18 cellular contexts compared by ENCODE assay signal in the genomic region with DNA sequence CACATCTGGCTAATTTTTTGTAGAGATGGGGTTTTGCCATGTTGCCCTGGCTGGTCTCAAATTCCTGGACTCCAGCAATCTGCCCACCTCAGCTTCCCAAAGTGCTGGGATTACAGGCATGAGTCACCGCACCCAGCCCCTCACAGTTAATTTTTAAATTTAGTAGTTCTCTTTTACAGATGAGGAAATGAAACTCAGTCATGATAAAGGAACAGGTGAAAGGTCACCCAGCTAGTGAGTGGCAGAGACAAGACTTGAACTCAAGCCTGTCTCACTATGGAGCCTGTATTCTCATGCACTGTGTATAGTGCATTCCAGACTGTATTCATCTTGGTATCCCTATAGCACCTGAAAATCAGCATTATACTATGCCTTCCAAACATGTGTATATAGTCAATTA.
DNase-seq lines count a peak whose midpoint lies in the region; ATAC-seq, FAIRE-seq and TF ChIP-seq lines count a peak whose summit lies in the region.
"Had no signal": no experiment of that assay in that cellular context is flagged by ENCODE, and none has a peak within 500 bp of the region (broad histone marks: within the 10 kb centered on the region; RNA-seq: fewer than 3 reads in every experiment).

No MANE protein-coding gene starts in this region.

- H3K36me3 Mint-ChIP-seq in activated CD4-positive, alpha-beta T cell treated with anti-CD3 and anti-CD28 coated beads, Interleukin-2, amount 10 ng/mL, durations not matched to agents 24 days and 14 days (ENCODE audit: low read depth) = no peaks in the 10 kb centered on the region
- no peaks in the 10 kb centered on the region for H3K36me3 Mint-ChIP-seq in activated CD4-positive, alpha-beta T cell treated with anti-CD3 and anti-CD28 coated beads for 36 hours (ENCODE audit: low read depth)
- H3K36me3 Mint-ChIP-seq in Caco-2 (ENCODE audit: insufficient read depth, unreplicated experiment) = no peaks in the 10 kb centered on the region
- H3K36me3 Mint-ChIP-seq: CD8-positive, alpha-beta T cell; type B pancreatic cell had no signal

- intact Hi-C loops in activated CD4-positive, alpha-beta T cell treated with anti-CD3 and anti-CD28 coated beads, Interleukin-2, amount 10 ng/mL, durations not matched to agents 24 days and 14 days (cut with micrococcal nuclease) = no loop called here
- intact Hi-C loops in activated CD4-positive, alpha-beta T cell treated with anti-CD3 and anti-CD28 coated beads for 36 hours (cut with DNase I, micrococcal nuclease) = no loop called here
- intact Hi-C loops in GM12878 (cut with micrococcal nuclease; ENCODE audit: unreplicated experiment) (loop anchor here (2.0 kb wide), 1 partner anchor 116 kb away; no protein-coding TSS in a partner anchor), dorsolateral prefrontal cortex (cut with DNase I) (no loop called here), Caco-2 (cut with micrococcal nuclease; ENCODE audit: unreplicated experiment) (loop anchor here (10.0 kb wide), 1 partner anchor 408 kb away; no protein-coding TSS in a partner anchor)

- no peak for ATAC-seq in activated CD4-positive, alpha-beta T cell treated with anti-CD3 and anti-CD28 coated beads for 36 hours
- ATAC-seq in GM12878 = peak; percentile 46
- ATAC-seq: CD8-positive, alpha-beta T cell had no signal

- DNase-seq in activated CD4-positive, alpha-beta T cell treated with anti-CD3 and anti-CD28 coated beads, Interleukin-2, amount 10 ng/mL, durations not matched to agents 24 days and 14 days = peak; percentile 16
- DNase-seq in activated CD4-positive, alpha-beta T cell treated with anti-CD3 and anti-CD28 coated beads for 36 hours = no peak
- DNase-seq in MV-4-11 (lab: John Stamatoyannopoulos, UW) (peak; percentile 87), GM12878 (ENCODE audit: low read depth, low spot score) (no peak), NCI-H2227 treated with DMSO at 0.1 percent for 48 hours (lab: John Stamatoyannopoulos, UW) (no peak), NCI-H526 treated with DMSO at 0.1 percent for 48 hours (lab: John Stamatoyannopoulos, UW) (no peak), dorsolateral prefrontal cortex (no peak), Caco-2 (no peak)
- DNase-seq: activated naive CD8-positive, alpha-beta T cell treated with anti-CD3 and anti-CD28 coated beads, Interleukin-2, amount 50 U/mL, for 24 hours; activated T-cell treated with anti-CD3 and anti-CD28 coated beads, Interleukin-2, amount 50 U/mL, for 48 hours; CD8-positive, alpha-beta T cell; HCEC 1CT; mesendoderm; SHP77 treated with DMSO at 0.1 percent for 48 hours; stimulated activated CD4-positive, alpha-beta T cell treated with anti-CD3 and anti-CD28 coated beads, Interleukin-12 subunit alpha, Interleukin-12 subunit beta, amount 100 ng/mL, for 4 hours; stimulated activated naive CD4-positive, alpha-beta T cell treated with Interleukin-2 at 50 U/mL for 16 hours had no signal

- H3K9me3 ChIP-seq in GM12878 (replicated peaks; ENCODE audit: control insufficient read depth, insufficient read depth, low read length) = peaks cover 2% of the 10 kb centered on the region
- H3K9me3 ChIP-seq in Caco-2 = peaks cover 6% of the 10 kb centered on the region
- H3K9me3 ChIP-seq: breast epithelium had no signal

- H2AFZ ChIP-seq in GM12878 (ENCODE audit: control insufficient read depth, low read depth, low read length) = no peak overlapping the region

- RAD21 ChIA-PET in GM12878 (lab: Charles Lee; ENCODE audit: unreplicated experiment) = interaction anchor here (0.6 to 6.2 kb wide), 8 partner anchors 10 to 116 kb away, joined by 3 to 67 read pairs (median 4); no protein-coding TSS in a partner anchor

- POLR2A ChIA-PET in activated CD4-positive, alpha-beta T cell treated with anti-CD3 and anti-CD28 coated beads for 36 hours (lab: Charles Lee) = no interaction called here
- POLR2A ChIA-PET in GM12878 (lab: Charles Lee) (interaction anchor here (0.8 kb wide), 1 partner anchor 79 kb away, joined by 3 read pairs; no protein-coding TSS in a partner anchor), Caco-2 (lab: Charles Lee) (no interaction called here)

- H3K27me3 ChIP-seq in GM12878 (replicated peaks in 1 of 2; ENCODE audit: control insufficient read depth in 2 of 2, insufficient read depth in 2 of 2, low read length in 1 of 2) (no peaks in the 10 kb centered on the region), dorsolateral prefrontal cortex (peaks cover 0 to 4% (median 0%) of the 10 kb centered on the region in 45 donors), Caco-2 (replicated peaks; ENCODE audit: control insufficient read depth, insufficient read depth, low read length) (no peaks in the 10 kb centered on the region)
- H3K27me3 ChIP-seq: breast epithelium had no signal

- CTCF ChIA-PET in activated CD4-positive, alpha-beta T cell treated with anti-CD3 and anti-CD28 coated beads for 36 hours (lab: Charles Lee) = interaction anchor here (0.6 kb wide), 1 partner anchor 21 kb away, joined by 3 read pairs; no protein-coding TSS in a partner anchor
- CTCF ChIA-PET in GM12878 (lab: Yijun Ruan, JAX) = interaction anchor here (1.0 to 4.7 kb wide), 5 partner anchors 10 to 116 kb away, joined by 5 to 78 read pairs (median 9); no protein-coding TSS in a partner anchor
- CTCF ChIA-PET in Caco-2 (lab: Charles Lee) = interaction anchor here (2.6 kb wide), 1 partner anchor 10 kb away, joined by 7 read pairs; no protein-coding TSS in a partner anchor

- in situ Hi-C loops in GM12878 (cut with MboI) = loop anchor here (5.0 kb wide), 1 partner anchor 330 kb away; no protein-coding TSS in a partner anchor

- H3K4me1 ChIP-seq in GM12878 (ENCODE audit: control insufficient read depth, insufficient read depth, low read length) (peaks cover 38% of the 10 kb centered on the region), Caco-2 (no peaks in the 10 kb centered on the region)
- H3K4me1 ChIP-seq: breast epithelium had no signal

- BruUV-seq in GM12878 (replicated peaks; lab: Mats Ljungman, UMichigan) (no TSS peak), Caco-2 (replicated peaks; lab: Mats Ljungman, UMichigan) (no TSS peak)

- H3K27ac ChIP-seq in GM12878 (ENCODE audit: control insufficient read depth, insufficient read depth) (peak overlapping the region; percentile 72), dorsolateral prefrontal cortex (no peak overlapping the region)
- H3K27ac ChIP-seq: breast epithelium had no signal

- TF ChIP-seq POLR2A in GM12878 (IDR thresholded peaks at IDR 0.05; ENCODE audit: low read depth, low read length) = no peak

- H3K9ac ChIP-seq in GM12878 (ENCODE audit: control insufficient read depth, insufficient read depth, low read length) = no peak overlapping the region

- FAIRE-seq in GM12878 (lab: Jason Lieb, UNC) = no peak

- SMC1A ChIA-PET in GM12878 (lab: Charles Lee; ENCODE audit: uncharacterized antibody, unreplicated experiment) = interaction anchor here (1.4 to 10.3 kb wide), 4 partner anchors 12 to 116 kb away, joined by 6 to 137 read pairs (median 40); no protein-coding TSS in a partner anchor

- H3K4me3 Mint-ChIP-seq in activated CD4-positive, alpha-beta T cell treated with anti-CD3 and anti-CD28 coated beads, Interleukin-2, amount 10 ng/mL, durations not matched to agents 24 days and 14 days = no peak overlapping the region
- H3K4me3 Mint-ChIP-seq in activated CD4-positive, alpha-beta T cell treated with anti-CD3 and anti-CD28 coated beads for 36 hours = no peak overlapping the region
- H3K4me3 Mint-ChIP-seq in Caco-2 (ENCODE audit: unreplicated experiment) = no peak overlapping the region
- H3K4me3 Mint-ChIP-seq: activated naive CD8-positive, alpha-beta T cell treated with anti-CD3 and anti-CD28 coated beads, Interleukin-2, amount 50 U/mL, for 24 hours; CD8-positive, alpha-beta T cell; type B pancreatic cell had no signal

- H3K4me3 ChIP-seq in GM12878 (no peak overlapping the region), dorsolateral prefrontal cortex (no peak overlapping the region), Caco-2 (ENCODE audit: low read depth, low read length) (no peak overlapping the region)
- H3K4me3 ChIP-seq: breast epithelium had no signal

- H3K4me2 ChIP-seq in GM12878 (ENCODE audit: control insufficient read depth, insufficient read depth) = peak overlapping the region; percentile 88

- H3K9me3 Mint-ChIP-seq in activated CD4-positive, alpha-beta T cell treated with anti-CD3 and anti-CD28 coated beads, Interleukin-2, amount 10 ng/mL, durations not matched to agents 24 days and 14 days = peaks cover 7% of the 10 kb centered on the region
- H3K9me3 Mint-ChIP-seq in activated CD4-positive, alpha-beta T cell treated with anti-CD3 and anti-CD28 coated beads for 36 hours (ENCODE audit: low read depth) = no peaks in the 10 kb centered on the region
- H3K9me3 Mint-ChIP-seq in Caco-2 (ENCODE audit: unreplicated experiment) = peaks cover 18% of the 10 kb centered on the region
- H3K9me3 Mint-ChIP-seq: activated naive CD8-positive, alpha-beta T cell treated with anti-CD3 and anti-CD28 coated beads, Interleukin-2, amount 50 U/mL, for 24 hours; CD8-positive, alpha-beta T cell had no signal

- no peak for TF ChIP-seq CTCF in GM12878 (IDR thresholded peaks at IDR 0.05 in 2 of 3, conservative IDR thresholded peaks at IDR 0.05 in 1 of 3; ENCODE audit: control insufficient read depth in 2 of 3, extremely low read depth in 1 of 3, insufficient read depth in 1 of 3, low read depth in 3 of 3, low read length in 3 of 3)
- no peak for TF ChIP-seq CTCF in dorsolateral prefrontal cortex (IDR thresholded peaks at IDR 0.05 in 54 of 56, conservative IDR thresholded peaks at IDR 0.05 in 2 of 56; ENCODE audit: low read depth in 1 of 56, partially characterized antibody in 56 of 56)
- no peak for TF ChIP-seq CTCF in Caco-2 (IDR thresholded peaks at IDR 0.05; ENCODE audit: insufficient read depth in 1 of 2, low read depth in 1 of 2, low read length in 1 of 2, severe bottlenecking in 1 of 2, unreplicated experiment in 1 of 2)

- H3K27ac Mint-ChIP-seq in activated CD4-positive, alpha-beta T cell treated with anti-CD3 and anti-CD28 coated beads, Interleukin-2, amount 10 ng/mL, durations not matched to agents 24 days and 14 days = no peak overlapping the region
- H3K27ac Mint-ChIP-seq in activated CD4-positive, alpha-beta T cell treated with anti-CD3 and anti-CD28 coated beads for 36 hours = no peak overlapping the region
- no peak overlapping the region for H3K27ac Mint-ChIP-seq in Caco-2 (ENCODE audit: unreplicated experiment)
- H3K27ac Mint-ChIP-seq: activated naive CD8-positive, alpha-beta T cell treated with anti-CD3 and anti-CD28 coated beads, Interleukin-2, amount 50 U/mL, for 24 hours; CD8-positive, alpha-beta T cell; type B pancreatic cell had no signal

- no peaks in the 10 kb centered on the region for H4K20me1 ChIP-seq in GM12878 (ENCODE audit: control insufficient read depth, insufficient read depth)

- H3K36me3 ChIP-seq in GM12878 (ENCODE audit: control insufficient read depth in 2 of 2, insufficient read depth in 2 of 2, low read length in 1 of 2) (no peaks in the 10 kb centered on the region), Caco-2 (ENCODE audit: control insufficient read depth, insufficient read depth, low read length) (no peaks in the 10 kb centered on the region)
- H3K36me3 ChIP-seq: breast epithelium had no signal

- WGBS in GM12878 (ENCODE audit: insufficient coverage, insufficient replicate concordance, low lambda C conversion rate, missing lambda C conversion rate) = 58% methylated on average over 1 of the region's 1 CpG

- no peak for TF ChIP-seq RAD21 in GM12878 (IDR thresholded peaks at IDR 0.05; ENCODE audit: insufficient read depth, low read depth, low read length)

- no peaks in the 10 kb centered on the region for H3K79me2 ChIP-seq in GM12878 (ENCODE audit: control insufficient read depth, insufficient read depth, low read length)

- peaks cover 3% of the 10 kb centered on the region for H3K27me3 Mint-ChIP-seq in activated CD4-positive, alpha-beta T cell treated with anti-CD3 and anti-CD28 coated beads, Interleukin-2, amount 10 ng/mL, durations not matched to agents 24 days and 14 days
- peaks cover 2% of the 10 kb centered on the region for H3K27me3 Mint-ChIP-seq in activated CD4-positive, alpha-beta T cell treated with anti-CD3 and anti-CD28 coated beads for 36 hours
- peaks cover 3% of the 10 kb centered on the region for H3K27me3 Mint-ChIP-seq in Caco-2 (ENCODE audit: insufficient read depth, unreplicated experiment)
- H3K27me3 Mint-ChIP-seq: activated naive CD8-positive, alpha-beta T cell treated with anti-CD3 and anti-CD28 coated beads, Interleukin-2, amount 50 U/mL, for 24 hours; type B pancreatic cell had no signal

- peaks cover 5% of the 10 kb centered on the region for H3K4me1 Mint-ChIP-seq in activated CD4-positive, alpha-beta T cell treated with anti-CD3 and anti-CD28 coated beads, Interleukin-2, amount 10 ng/mL, durations not matched to agents 24 days and 14 days
- H3K4me1 Mint-ChIP-seq in activated CD4-positive, alpha-beta T cell treated with anti-CD3 and anti-CD28 coated beads for 36 hours = peaks cover 12% of the 10 kb centered on the region
- no peaks in the 10 kb centered on the region for H3K4me1 Mint-ChIP-seq in Caco-2 (ENCODE audit: low read depth, unreplicated experiment)

- 0 out of 4 replicates have a peak, but pooled peaks have one; percentile 7 to 12 for TF ChIP-seq EP300 in GM12878 (IDR thresholded peaks at IDR 0.05; ENCODE audit: borderline replicate concordance in 1 of 2, control insufficient read depth in 1 of 2, low read depth in 2 of 2, low read length in 2 of 2)

Comparison
In these comparisons a context has a peak if more than half of its experiments do, and no peak if none do; other contexts are left out.
1. DNase-seq: peak in activated CD4-positive, alpha-beta T cell treated with anti-CD3 and anti-CD28 coated beads, Interleukin-2, amount 10 ng/mL, durations not matched to agents 24 days and 14 days (single experiment) and MV-4-11 (single experiment); none in activated CD4-positive, alpha-beta T cell treated with anti-CD3 and anti-CD28 coated beads for 36 hours (single experiment), GM12878 (single experiment), NCI-H2227 treated with DMSO at 0.1 percent for 48 hours (single experiment), NCI-H526 treated with DMSO at 0.1 percent for 48 hours (single experiment), dorsolateral prefrontal cortex (0 of 10) and Caco-2 (0 of 2).
2. intact Hi-C loops: an anchor here in GM12878 (2.0 kb wide) and Caco-2 (10.0 kb wide); none called in activated CD4-positive, alpha-beta T cell treated with anti-CD3 and anti-CD28 coated beads, Interleukin-2, amount 10 ng/mL, durations not matched to agents 24 days and 14 days, activated CD4-positive, alpha-beta T cell treated with anti-CD3 and anti-CD28 coated beads for 36 hours and dorsolateral prefrontal cortex.